1 cellular context compared by ENCODE assay signal in genomic region chr17:72123496-72123963, GRCh38.
TF ChIP-seq lines count a peak whose summit lies in the region.

No MANE protein-coding gene starts in this region.

TF ChIP-seq in HepG2, 621 proteins besides CTCF, POLR2A, EP300 and RAD21 (continued from another document and continues in another):
- TF ChIP-seq ZNF772 (CRISPR knock-in tag; IDR thresholded peaks at IDR 0.05) (peak; percentile 79; the same call in 1 of the 2 replicates), BRCA1 (CRISPR knock-in tag; IDR thresholded peaks at IDR 0.05) (no peak), TAF15 (IDR thresholded peaks at IDR 0.05; ENCODE audit: low read depth, low read length, poor library complexity, severe bottlenecking) (no peak), TOPORS (CRISPR knock-in tag; IDR thresholded peaks at IDR 0.05) (no peak), ZNF652 (CRISPR knock-in tag; IDR thresholded peaks at IDR 0.05; ENCODE audit: borderline replicate concordance, low read depth) (no peak), ZFP82 (CRISPR knock-in tag; IDR thresholded peaks at IDR 0.05; ENCODE audit: borderline replicate concordance) (0 out of 2 replicates have a peak, but pooled peaks have one; percentile 33), SIN3A (IDR thresholded peaks at IDR 0.05; ENCODE audit: borderline replicate concordance, low read depth, low read length) (no peak), CBX1 (IDR thresholded peaks at IDR 0.05; ENCODE audit: low read depth) (no peak), RBM22 (optimal IDR thresholded peaks at IDR 0.05; ENCODE audit: low read length) (no peak), YEATS4 (CRISPR knock-in tag; IDR thresholded peaks at IDR 0.05; ENCODE audit: borderline replicate concordance) (peak; percentile 26), ZNF451 (CRISPR knock-in tag; IDR thresholded peaks at IDR 0.05) (0 out of 2 replicates have a peak, but pooled peaks have one; percentile 18), FOXO1 (CRISPR knock-in tag; IDR thresholded peaks at IDR 0.05) (no peak), KDM5A (IDR thresholded peaks at IDR 0.05; ENCODE audit: borderline replicate concordance, low read length) (no peak; the same call in 1 of the 2 replicates), ZNF337 (CRISPR knock-in tag; IDR thresholded peaks at IDR 0.05; ENCODE audit: borderline replicate concordance, low read depth) (no peak), ZNF737 (CRISPR knock-in tag; IDR thresholded peaks at IDR 0.05; ENCODE audit: borderline replicate concordance) (no peak), PPARG (CRISPR knock-in tag; conservative IDR thresholded peaks at IDR 0.05) (no peak; the same call in 1 of the 2 replicates), ZNF33B (CRISPR knock-in tag; IDR thresholded peaks at IDR 0.05) (no peak), ZNF746 (CRISPR knock-in tag; IDR thresholded peaks at IDR 0.05) (peak; percentile 5; the same call in 1 of the 2 replicates), ZNF781 (CRISPR knock-in tag; IDR thresholded peaks at IDR 0.05; ENCODE audit: borderline replicate concordance, not compliant biosample characterization) (no peak), ZNF138 (CRISPR knock-in tag; IDR thresholded peaks at IDR 0.05; ENCODE audit: low read depth) (no peak), ZEB1 (IDR thresholded peaks at IDR 0.05; ENCODE audit: insufficient replicate concordance, low read depth) (no peak), SALL2 (CRISPR knock-in tag; IDR thresholded peaks at IDR 0.05) (no peak), SRY (CRISPR knock-in tag; IDR thresholded peaks at IDR 0.05) (no peak; the same call in 1 of the 2 replicates), TFAP4 (IDR thresholded peaks at IDR 0.05; ENCODE audit: borderline replicate concordance, low read depth) (no peak), HIC2 (CRISPR knock-in tag; IDR thresholded peaks at IDR 0.05; ENCODE audit: low read depth) (no peak), ZBTB38 (CRISPR knock-in tag; IDR thresholded peaks at IDR 0.05) (peak; percentile 84), KLF12 (CRISPR knock-in tag; IDR thresholded peaks at IDR 0.05; ENCODE audit: borderline replicate concordance) (no peak), PHF21A (CRISPR knock-in tag; IDR thresholded peaks at IDR 0.05) (peak; percentile 15; the same call in 1 of the 2 replicates), THAP11 (CRISPR knock-in tag; IDR thresholded peaks at IDR 0.05) (no peak; the same call in 1 of the 2 replicates), ATF7 (IDR thresholded peaks at IDR 0.05) (peak; percentile 59), ATF7 (CRISPR knock-in tag; IDR thresholded peaks at IDR 0.05) (no peak; the same call in 1 of the 2 replicates), IKZF1 (IDR thresholded peaks at IDR 0.05) (no peak), ZNF430 (CRISPR knock-in tag; IDR thresholded peaks at IDR 0.05) (no peak; the same call in 1 of the 2 replicates), CBFB (CRISPR knock-in tag; IDR thresholded peaks at IDR 0.05) (no peak; the same call in 1 of the 2 replicates), ZNF766 (CRISPR knock-in tag; IDR thresholded peaks at IDR 0.05; ENCODE audit: borderline replicate concordance) (no peak), MXI1 (IDR thresholded peaks at IDR 0.05; ENCODE audit: borderline replicate concordance, low read depth, low read length) (no peak), ZNF501 (CRISPR knock-in tag; IDR thresholded peaks at IDR 0.05) (peak; percentile 2; the same call in 1 of the 2 replicates), KDM5B (CRISPR knock-in tag; IDR thresholded peaks at IDR 0.05; ENCODE audit: borderline replicate concordance) (peak; percentile 14; the same call in 1 of the 2 replicates), ZNF768 (CRISPR knock-in tag; IDR thresholded peaks at IDR 0.05) (0 out of 2 replicates have a peak, but pooled peaks have one; percentile 42), MBD4 (IDR thresholded peaks at IDR 0.05; ENCODE audit: borderline replicate concordance, low read length) (no peak), ETV6 (CRISPR knock-in tag; conservative IDR thresholded peaks at IDR 0.05) (no peak)
- TF ChIP-seq, protein P1, sequence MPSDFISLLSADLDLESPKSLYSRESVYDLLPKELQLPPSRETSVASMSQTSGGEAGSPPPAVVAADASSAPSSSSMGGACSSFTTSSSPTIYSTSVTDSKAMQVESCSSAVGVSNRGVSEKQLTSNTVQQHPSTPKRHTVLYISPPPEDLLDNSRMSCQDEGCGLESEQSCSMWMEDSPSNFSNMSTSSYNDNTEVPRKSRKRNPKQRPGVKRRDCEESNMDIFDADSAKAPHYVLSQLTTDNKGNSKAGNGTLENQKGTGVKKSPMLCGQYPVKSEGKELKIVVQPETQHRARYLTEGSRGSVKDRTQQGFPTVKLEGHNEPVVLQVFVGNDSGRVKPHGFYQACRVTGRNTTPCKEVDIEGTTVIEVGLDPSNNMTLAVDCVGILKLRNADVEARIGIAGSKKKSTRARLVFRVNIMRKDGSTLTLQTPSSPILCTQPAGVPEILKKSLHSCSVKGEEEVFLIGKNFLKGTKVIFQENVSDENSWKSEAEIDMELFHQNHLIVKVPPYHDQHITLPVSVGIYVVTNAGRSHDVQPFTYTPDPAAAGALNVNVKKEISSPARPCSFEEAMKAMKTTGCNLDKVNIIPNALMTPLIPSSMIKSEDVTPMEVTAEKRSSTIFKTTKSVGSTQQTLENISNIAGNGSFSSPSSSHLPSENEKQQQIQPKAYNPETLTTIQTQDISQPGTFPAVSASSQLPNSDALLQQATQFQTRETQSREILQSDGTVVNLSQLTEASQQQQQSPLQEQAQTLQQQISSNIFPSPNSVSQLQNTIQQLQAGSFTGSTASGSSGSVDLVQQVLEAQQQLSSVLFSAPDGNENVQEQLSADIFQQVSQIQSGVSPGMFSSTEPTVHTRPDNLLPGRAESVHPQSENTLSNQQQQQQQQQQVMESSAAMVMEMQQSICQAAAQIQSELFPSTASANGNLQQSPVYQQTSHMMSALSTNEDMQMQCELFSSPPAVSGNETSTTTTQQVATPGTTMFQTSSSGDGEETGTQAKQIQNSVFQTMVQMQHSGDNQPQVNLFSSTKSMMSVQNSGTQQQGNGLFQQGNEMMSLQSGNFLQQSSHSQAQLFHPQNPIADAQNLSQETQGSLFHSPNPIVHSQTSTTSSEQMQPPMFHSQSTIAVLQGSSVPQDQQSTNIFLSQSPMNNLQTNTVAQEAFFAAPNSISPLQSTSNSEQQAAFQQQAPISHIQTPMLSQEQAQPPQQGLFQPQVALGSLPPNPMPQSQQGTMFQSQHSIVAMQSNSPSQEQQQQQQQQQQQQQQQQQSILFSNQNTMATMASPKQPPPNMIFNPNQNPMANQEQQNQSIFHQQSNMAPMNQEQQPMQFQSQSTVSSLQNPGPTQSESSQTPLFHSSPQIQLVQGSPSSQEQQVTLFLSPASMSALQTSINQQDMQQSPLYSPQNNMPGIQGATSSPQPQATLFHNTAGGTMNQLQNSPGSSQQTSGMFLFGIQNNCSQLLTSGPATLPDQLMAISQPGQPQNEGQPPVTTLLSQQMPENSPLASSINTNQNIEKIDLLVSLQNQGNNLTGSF (CRISPR knock-in tag; IDR thresholded peaks at IDR 0.05), result peak; percentile 75; the same call in 1 of the 2 replicates
- TF ChIP-seq, protein P2, sequence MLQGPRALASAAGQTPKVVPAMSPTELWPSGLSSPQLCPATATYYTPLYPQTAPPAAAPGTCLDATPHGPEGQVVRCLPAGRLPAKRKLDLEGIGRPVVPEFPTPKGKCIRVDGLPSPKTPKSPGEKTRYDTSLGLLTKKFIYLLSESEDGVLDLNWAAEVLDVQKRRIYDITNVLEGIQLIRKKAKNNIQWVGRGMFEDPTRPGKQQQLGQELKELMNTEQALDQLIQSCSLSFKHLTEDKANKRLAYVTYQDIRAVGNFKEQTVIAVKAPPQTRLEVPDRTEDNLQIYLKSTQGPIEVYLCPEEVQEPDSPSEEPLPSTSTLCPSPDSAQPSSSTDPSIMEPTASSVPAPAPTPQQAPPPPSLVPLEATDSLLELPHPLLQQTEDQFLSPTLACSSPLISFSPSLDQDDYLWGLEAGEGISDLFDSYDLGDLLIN (CRISPR knock-in tag; IDR thresholded peaks at IDR 0.05; ENCODE audit: borderline replicate concordance), result no peak
- TF ChIP-seq, protein P3, sequence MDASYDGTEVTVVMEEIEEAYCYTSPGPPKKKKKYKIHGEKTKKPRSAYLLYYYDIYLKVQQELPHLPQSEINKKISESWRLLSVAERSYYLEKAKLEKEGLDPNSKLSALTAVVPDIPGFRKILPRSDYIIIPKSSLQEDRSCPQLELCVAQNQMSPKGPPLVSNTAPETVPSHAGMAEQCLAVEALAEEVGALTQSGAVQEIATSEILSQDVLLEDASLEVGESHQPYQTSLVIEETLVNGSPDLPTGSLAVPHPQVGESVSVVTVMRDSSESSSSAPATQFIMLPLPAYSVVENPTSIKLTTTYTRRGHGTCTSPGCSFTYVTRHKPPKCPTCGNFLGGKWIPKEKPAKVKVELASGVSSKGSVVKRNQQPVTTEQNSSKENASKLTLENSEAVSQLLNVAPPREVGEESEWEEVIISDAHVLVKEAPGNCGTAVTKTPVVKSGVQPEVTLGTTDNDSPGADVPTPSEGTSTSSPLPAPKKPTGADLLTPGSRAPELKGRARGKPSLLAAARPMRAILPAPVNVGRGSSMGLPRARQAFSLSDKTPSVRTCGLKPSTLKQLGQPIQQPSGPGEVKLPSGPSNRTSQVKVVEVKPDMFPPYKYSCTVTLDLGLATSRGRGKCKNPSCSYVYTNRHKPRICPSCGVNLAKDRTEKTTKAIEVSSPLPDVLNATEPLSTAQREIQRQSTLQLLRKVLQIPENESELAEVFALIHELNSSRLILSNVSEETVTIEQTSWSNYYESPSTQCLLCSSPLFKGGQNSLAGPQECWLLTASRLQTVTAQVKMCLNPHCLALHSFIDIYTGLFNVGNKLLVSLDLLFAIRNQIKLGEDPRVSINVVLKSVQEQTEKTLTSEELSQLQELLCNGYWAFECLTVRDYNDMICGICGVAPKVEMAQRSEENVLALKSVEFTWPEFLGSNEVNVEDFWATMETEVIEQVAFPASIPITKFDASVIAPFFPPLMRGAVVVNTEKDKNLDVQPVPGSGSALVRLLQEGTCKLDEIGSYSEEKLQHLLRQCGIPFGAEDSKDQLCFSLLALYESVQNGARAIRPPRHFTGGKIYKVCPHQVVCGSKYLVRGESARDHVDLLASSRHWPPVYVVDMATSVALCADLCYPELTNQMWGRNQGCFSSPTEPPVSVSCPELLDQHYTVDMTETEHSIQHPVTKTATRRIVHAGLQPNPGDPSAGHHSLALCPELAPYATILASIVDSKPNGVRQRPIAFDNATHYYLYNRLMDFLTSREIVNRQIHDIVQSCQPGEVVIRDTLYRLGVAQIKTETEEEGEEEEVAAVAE (CRISPR knock-in tag; IDR thresholded peaks at IDR 0.05; ENCODE audit: borderline replicate concordance), result no peak; the same call in 1 of the 2 replicates
- TF ChIP-seq, protein P4, sequence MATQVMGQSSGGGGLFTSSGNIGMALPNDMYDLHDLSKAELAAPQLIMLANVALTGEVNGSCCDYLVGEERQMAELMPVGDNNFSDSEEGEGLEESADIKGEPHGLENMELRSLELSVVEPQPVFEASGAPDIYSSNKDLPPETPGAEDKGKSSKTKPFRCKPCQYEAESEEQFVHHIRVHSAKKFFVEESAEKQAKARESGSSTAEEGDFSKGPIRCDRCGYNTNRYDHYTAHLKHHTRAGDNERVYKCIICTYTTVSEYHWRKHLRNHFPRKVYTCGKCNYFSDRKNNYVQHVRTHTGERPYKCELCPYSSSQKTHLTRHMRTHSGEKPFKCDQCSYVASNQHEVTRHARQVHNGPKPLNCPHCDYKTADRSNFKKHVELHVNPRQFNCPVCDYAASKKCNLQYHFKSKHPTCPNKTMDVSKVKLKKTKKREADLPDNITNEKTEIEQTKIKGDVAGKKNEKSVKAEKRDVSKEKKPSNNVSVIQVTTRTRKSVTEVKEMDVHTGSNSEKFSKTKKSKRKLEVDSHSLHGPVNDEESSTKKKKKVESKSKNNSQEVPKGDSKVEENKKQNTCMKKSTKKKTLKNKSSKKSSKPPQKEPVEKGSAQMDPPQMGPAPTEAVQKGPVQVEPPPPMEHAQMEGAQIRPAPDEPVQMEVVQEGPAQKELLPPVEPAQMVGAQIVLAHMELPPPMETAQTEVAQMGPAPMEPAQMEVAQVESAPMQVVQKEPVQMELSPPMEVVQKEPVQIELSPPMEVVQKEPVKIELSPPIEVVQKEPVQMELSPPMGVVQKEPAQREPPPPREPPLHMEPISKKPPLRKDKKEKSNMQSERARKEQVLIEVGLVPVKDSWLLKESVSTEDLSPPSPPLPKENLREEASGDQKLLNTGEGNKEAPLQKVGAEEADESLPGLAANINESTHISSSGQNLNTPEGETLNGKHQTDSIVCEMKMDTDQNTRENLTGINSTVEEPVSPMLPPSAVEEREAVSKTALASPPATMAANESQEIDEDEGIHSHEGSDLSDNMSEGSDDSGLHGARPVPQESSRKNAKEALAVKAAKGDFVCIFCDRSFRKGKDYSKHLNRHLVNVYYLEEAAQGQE (IDR thresholded peaks at IDR 0.05; ENCODE audit: borderline replicate concordance in 1 of 2, low read depth in 1 of 2, low read length in 2 of 2), result no peak
- TF ChIP-seq, protein P5, sequence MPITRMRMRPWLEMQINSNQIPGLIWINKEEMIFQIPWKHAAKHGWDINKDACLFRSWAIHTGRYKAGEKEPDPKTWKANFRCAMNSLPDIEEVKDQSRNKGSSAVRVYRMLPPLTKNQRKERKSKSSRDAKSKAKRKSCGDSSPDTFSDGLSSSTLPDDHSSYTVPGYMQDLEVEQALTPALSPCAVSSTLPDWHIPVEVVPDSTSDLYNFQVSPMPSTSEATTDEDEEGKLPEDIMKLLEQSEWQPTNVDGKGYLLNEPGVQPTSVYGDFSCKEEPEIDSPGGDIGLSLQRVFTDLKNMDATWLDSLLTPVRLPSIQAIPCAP (CRISPR knock-in tag; IDR thresholded peaks at IDR 0.05; ENCODE audit: low read depth), result no peak
- TF ChIP-seq, protein P6, sequence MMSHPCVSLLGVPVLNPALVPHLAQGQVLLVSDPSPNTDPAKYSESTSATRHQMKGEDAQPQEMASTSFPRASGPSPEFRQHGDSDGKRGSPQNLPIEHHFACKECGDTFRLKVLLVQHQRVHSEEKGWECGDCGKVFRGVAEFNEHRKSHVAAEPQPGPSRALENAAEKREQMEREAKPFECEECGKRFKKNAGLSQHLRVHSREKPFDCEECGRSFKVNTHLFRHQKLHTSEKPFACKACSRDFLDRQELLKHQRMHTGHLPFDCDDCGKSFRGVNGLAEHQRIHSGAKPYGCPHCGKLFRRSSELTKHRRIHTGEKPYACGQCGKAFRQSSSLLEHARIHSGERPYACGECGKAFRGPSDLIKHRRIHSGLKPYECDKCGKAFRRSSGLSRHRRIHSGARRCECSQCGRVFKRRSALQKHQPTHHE (CRISPR knock-in tag; IDR thresholded peaks at IDR 0.05; ENCODE audit: borderline replicate concordance), result 0 out of 2 replicates have a peak, but pooled peaks have one; percentile 18
